Comparison of ENCODE assay signal across 32 cellular contexts in genomic region chr3:31294430-31295149, GRCh38.
DNase-seq lines count a peak whose midpoint lies in the region; ATAC-seq, FAIRE-seq and TF ChIP-seq lines count a peak whose summit lies in the region.
"Had no signal": no experiment of that assay in that cellular context is flagged by ENCODE, and none has a peak within 500 bp of the region (broad histone marks: within the 10 kb centered on the region; RNA-seq: fewer than 3 reads in every experiment).

No MANE protein-coding gene starts in this region.

- no peaks in the 10 kb centered on the region for H3K27me3 Mint-ChIP-seq in activated CD8-positive, alpha-beta T cell treated with anti-CD3 and anti-CD28 coated beads, Interleukin-2, amount 10 ng/mL, durations not matched to agents 7 days and 5 days (ENCODE audit: low read depth)
- no peaks in the 10 kb centered on the region for H3K27me3 Mint-ChIP-seq in activated CD8-positive, alpha-beta T cell treated with anti-CD3 and anti-CD28 coated beads for 36 hours
- no peaks in the 10 kb centered on the region for H3K27me3 Mint-ChIP-seq in stimulated activated naive CD8-positive, alpha-beta T cell treated with anti-CD3 and anti-CD28 coated beads, Interleukin-15, amount 100 ng/mL, for 72 hours
- H3K27me3 Mint-ChIP-seq: activated CD4-positive, alpha-beta memory T cell treated with anti-CD3 and anti-CD28 coated beads, Interleukin-2, amount 10 ng/mL, durations not matched to agents 7 days and 5 days; activated naive CD8-positive, alpha-beta T cell; T-cell had no signal

- no peak for ATAC-seq in activated CD8-positive, alpha-beta T cell treated with anti-CD3 and anti-CD28 coated beads, Interleukin-2, amount 10 ng/mL, durations not matched to agents 7 days and 5 days
- ATAC-seq in activated CD8-positive, alpha-beta T cell treated with anti-CD3 and anti-CD28 coated beads for 36 hours = no peak
- ATAC-seq in stimulated activated naive CD8-positive, alpha-beta T cell treated with anti-CD3 and anti-CD28 coated beads, Interleukin-15, amount 100 ng/mL, for 72 hours = no peak
- ATAC-seq in GM19455 (IDR thresholded peaks at IDR 0.05; ENCODE audit: unreplicated experiment) = no peak
- ATAC-seq: gastroesophageal sphincter; Panc1; psoas muscle; stimulated activated naive CD8-positive, alpha-beta T cell treated with anti-CD3 and anti-CD28 coated beads, Interleukin-15, Interleukin-2, amounts not matched to agents 100 U/mL and 50 U/mL, for 24 hours; T-cell had no signal

- H3K4me3 Mint-ChIP-seq in activated CD8-positive, alpha-beta T cell treated with anti-CD3 and anti-CD28 coated beads, Interleukin-2, amount 10 ng/mL, durations not matched to agents 7 days and 5 days = no peak overlapping the region
- no peak overlapping the region for H3K4me3 Mint-ChIP-seq in activated CD8-positive, alpha-beta T cell treated with anti-CD3 and anti-CD28 coated beads for 36 hours
- H3K4me3 Mint-ChIP-seq in stimulated activated naive CD8-positive, alpha-beta T cell treated with anti-CD3 and anti-CD28 coated beads, Interleukin-15, amount 100 ng/mL, for 72 hours = no peak overlapping the region
- H3K4me3 Mint-ChIP-seq: activated CD4-positive, alpha-beta memory T cell treated with anti-CD3 and anti-CD28 coated beads, Interleukin-2, amount 10 ng/mL, durations not matched to agents 7 days and 5 days; activated naive CD8-positive, alpha-beta T cell; CD4-positive, CD25-positive, alpha-beta regulatory T cell; memory B cell; T-cell had no signal

- no peaks in the 10 kb centered on the region for H3K27me3 ChIP-seq in smooth muscle cell (ENCODE audit: low read depth)
- H3K27me3 ChIP-seq: gastroesophageal sphincter, hepatocyte, SJSA1, vagina had no signal

- no peak overlapping the region for H3K4me3 ChIP-seq in smooth muscle cell
- H3K4me3 ChIP-seq: gastroesophageal sphincter, hepatocyte, psoas muscle, SJSA1, thoracic aorta, vagina had no signal

- no peaks in the 10 kb centered on the region for H4K20me1 ChIP-seq in smooth muscle cell (ENCODE audit: low read depth)

- no peak for FAIRE-seq in RCC 7860 (lab: Jason Lieb, UNC)
- FAIRE-seq: TTC549 had no signal

- no peak for TF ChIP-seq CTCF in activated CD8-positive, alpha-beta T cell treated with anti-CD3 and anti-CD28 coated beads for 36 hours (IDR thresholded peaks at IDR 0.05)
- no peak for TF ChIP-seq CTCF in smooth muscle cell (IDR thresholded peaks at IDR 0.05; ENCODE audit: borderline replicate concordance, insufficient read depth, poor library complexity, severe bottlenecking)

- no peak for DNase-seq in activated CD8-positive, alpha-beta T cell treated with anti-CD3 and anti-CD28 coated beads, Interleukin-2, amount 10 ng/mL, durations not matched to agents 7 days and 5 days
- DNase-seq in activated CD8-positive, alpha-beta T cell treated with anti-CD3 and anti-CD28 coated beads for 36 hours = no peak
- DNase-seq in RCC 7860 (ENCODE audit: low spot score) = peak; percentile 14
- DNase-seq in cerebellum (ENCODE audit: low spot score) = peak; percentile 5
- no peak for DNase-seq in smooth muscle cell (lab: John Stamatoyannopoulos, UW; ENCODE audit: unreplicated experiment)
- no peak for DNase-seq in Ammon's horn (ENCODE audit: low spot score)
- DNase-seq in stimulated activated naive CD8-positive, alpha-beta T cell treated with anti-CD3 and anti-CD28 coated beads, Interleukin-15, amount 100 ng/mL, for 72 hours = no peak
- DNase-seq: activated CD4-positive, alpha-beta memory T cell treated with anti-CD3 and anti-CD28 coated beads, Interleukin-2, amount 10 ng/mL, durations not matched to agents 7 days and 5 days; activated CD4-positive, CD25-positive, alpha-beta regulatory T cell treated with anti-CD3 and anti-CD28 coated beads, Interleukin-2, amount 50 U/mL, for 72 hours; activated effector memory CD4-positive, alpha-beta T cell treated with Interleukin-2 at 50 U/mL for 16 hours; aorta; caudate nucleus; dermis blood vessel endothelial cell; DMS 273 treated with DMSO at 0.1 percent for 48 hours; H7; NCI-H187; NCI-H524 treated with DMSO at 0.1 percent for 48 hours; psoas muscle; stimulated activated naive CD8-positive, alpha-beta T cell treated with anti-CD3 and anti-CD28 coated beads, Interleukin-15, Interleukin-2, amounts not matched to agents 100 U/mL and 50 U/mL, for 24 hours; T-cell had no signal

- peaks cover 4% of the 10 kb centered on the region for H3K9me3 Mint-ChIP-seq in activated CD8-positive, alpha-beta T cell treated with anti-CD3 and anti-CD28 coated beads, Interleukin-2, amount 10 ng/mL, durations not matched to agents 7 days and 5 days (ENCODE audit: insufficient read depth)
- no peaks in the 10 kb centered on the region for H3K9me3 Mint-ChIP-seq in activated CD8-positive, alpha-beta T cell treated with anti-CD3 and anti-CD28 coated beads for 36 hours
- H3K9me3 Mint-ChIP-seq in stimulated activated naive CD8-positive, alpha-beta T cell treated with anti-CD3 and anti-CD28 coated beads, Interleukin-15, amount 100 ng/mL, for 72 hours = peaks cover 7 to 9% of the 10 kb centered on the region in 2 donors

- H3K4me1 Mint-ChIP-seq in activated CD8-positive, alpha-beta T cell treated with anti-CD3 and anti-CD28 coated beads, Interleukin-2, amount 10 ng/mL, durations not matched to agents 7 days and 5 days (ENCODE audit: low read depth) = peaks cover 7% of the 10 kb centered on the region
- peaks cover 1% of the 10 kb centered on the region for H3K4me1 Mint-ChIP-seq in activated CD8-positive, alpha-beta T cell treated with anti-CD3 and anti-CD28 coated beads for 36 hours (ENCODE audit: low read depth)
- H3K4me1 Mint-ChIP-seq in stimulated activated naive CD8-positive, alpha-beta T cell treated with anti-CD3 and anti-CD28 coated beads, Interleukin-15, amount 100 ng/mL, for 72 hours = peaks cover 13% of the 10 kb centered on the region
- H3K4me1 Mint-ChIP-seq: memory B cell had no signal

- H3K27ac Mint-ChIP-seq in activated CD8-positive, alpha-beta T cell treated with anti-CD3 and anti-CD28 coated beads, Interleukin-2, amount 10 ng/mL, durations not matched to agents 7 days and 5 days = peak overlapping the region; percentile 53
- no peak overlapping the region for H3K27ac Mint-ChIP-seq in activated CD8-positive, alpha-beta T cell treated with anti-CD3 and anti-CD28 coated beads for 36 hours
- no peak overlapping the region for H3K27ac Mint-ChIP-seq in stimulated activated naive CD8-positive, alpha-beta T cell treated with anti-CD3 and anti-CD28 coated beads, Interleukin-15, amount 100 ng/mL, for 72 hours
- H3K27ac Mint-ChIP-seq: activated CD4-positive, alpha-beta memory T cell treated with anti-CD3 and anti-CD28 coated beads, Interleukin-2, amount 10 ng/mL, durations not matched to agents 7 days and 5 days; activated naive CD8-positive, alpha-beta T cell; memory B cell; T-cell had no signal

- no peaks in the 10 kb centered on the region for H3F3A ChIP-seq in smooth muscle cell (ENCODE audit: low read depth)

- intact Hi-C loops in activated CD8-positive, alpha-beta T cell treated with anti-CD3 and anti-CD28 coated beads for 36 hours (cut with micrococcal nuclease) = no loop called here

- POLR2A ChIA-PET in activated CD8-positive, alpha-beta T cell treated with anti-CD3 and anti-CD28 coated beads, Interleukin-2, amount 10 ng/mL, durations not matched to agents 7 days and 5 days (lab: Charles Lee) = no interaction called here
- POLR2A ChIA-PET in activated CD8-positive, alpha-beta T cell treated with anti-CD3 and anti-CD28 coated beads for 36 hours (lab: Charles Lee) = interaction anchor here (0.6 to 1.2 kb wide), 2 partner anchors 9 to 121 kb away, joined by 3 read pairs; no protein-coding TSS in a partner anchor

- H3K36me3 ChIP-seq in smooth muscle cell (ENCODE audit: low read depth) = no peaks in the 10 kb centered on the region
- H3K36me3 ChIP-seq: gastroesophageal sphincter, SJSA1, thoracic aorta, vagina had no signal

- no peak overlapping the region for H3K9ac ChIP-seq in smooth muscle cell (ENCODE audit: low read depth)

- no peak overlapping the region for H2AFZ ChIP-seq in smooth muscle cell (ENCODE audit: low read depth)
- H2AFZ ChIP-seq: hepatocyte had no signal

- H3K27ac ChIP-seq in smooth muscle cell (ENCODE audit: low read depth) = peak overlapping the region; percentile 10
- H3K27ac ChIP-seq: 22Rv1, gastroesophageal sphincter, hepatocyte, psoas muscle, SJSA1, thoracic aorta, vagina had no signal

- H3K79me2 ChIP-seq in smooth muscle cell (ENCODE audit: low read depth) = no peaks in the 10 kb centered on the region
- H3K79me2 ChIP-seq: hepatocyte had no signal

- CTCF ChIA-PET in activated CD8-positive, alpha-beta T cell treated with anti-CD3 and anti-CD28 coated beads, Interleukin-2, amount 10 ng/mL, durations not matched to agents 7 days and 5 days (lab: Charles Lee) = no interaction called here
- CTCF ChIA-PET in activated CD8-positive, alpha-beta T cell treated with anti-CD3 and anti-CD28 coated beads for 36 hours (lab: Charles Lee) = no interaction called here

- H3K4me2 ChIP-seq in smooth muscle cell = peak overlapping the region; percentile 29
- H3K4me2 ChIP-seq: hepatocyte had no signal

- H3K4me1 ChIP-seq in smooth muscle cell (ENCODE audit: low read depth) = peaks cover 28% of the 10 kb centered on the region
- H3K4me1 ChIP-seq: gastroesophageal sphincter, psoas muscle had no signal

- no peaks in the 10 kb centered on the region for H3K9me3 ChIP-seq in smooth muscle cell (replicated peaks; ENCODE audit: low read depth)
- H3K9me3 ChIP-seq: gastroesophageal sphincter, psoas muscle, SJSA1, thoracic aorta, vagina had no signal

- H3K36me3 Mint-ChIP-seq in activated CD8-positive, alpha-beta T cell treated with anti-CD3 and anti-CD28 coated beads, Interleukin-2, amount 10 ng/mL, durations not matched to agents 7 days and 5 days (ENCODE audit: low read depth) = no peaks in the 10 kb centered on the region
- H3K36me3 Mint-ChIP-seq in activated CD8-positive, alpha-beta T cell treated with anti-CD3 and anti-CD28 coated beads for 36 hours (ENCODE audit: low read depth) = no peaks in the 10 kb centered on the region
- H3K36me3 Mint-ChIP-seq: activated naive CD8-positive, alpha-beta T cell; CD4-positive, CD25-positive, alpha-beta regulatory T cell; memory B cell; T-cell had no signal

- WGBS in smooth muscle cell (ENCODE audit: low lambda C conversion rate) = 43% methylated on average over 5 of the region's 5 CpGs

Comparison
In these comparisons a context has a peak if more than half of its experiments do, and no peak if none do; other contexts are left out.
1. DNase-seq: peak in RCC 7860 (single experiment) and cerebellum (single experiment); none in activated CD8-positive, alpha-beta T cell treated with anti-CD3 and anti-CD28 coated beads, Interleukin-2, amount 10 ng/mL, durations not matched to agents 7 days and 5 days (single experiment), activated CD8-positive, alpha-beta T cell treated with anti-CD3 and anti-CD28 coated beads for 36 hours (single experiment), smooth muscle cell (single experiment), Ammon's horn (single experiment) and stimulated activated naive CD8-positive, alpha-beta T cell treated with anti-CD3 and anti-CD28 coated beads, Interleukin-15, amount 100 ng/mL, for 72 hours (0 of 2).